9 cellular contexts compared by ENCODE assay signal in genomic region chr11:125451400-125452124, GRCh38. TPM values are rescaled to one million over a fixed set of nuclear protein-coding genes. Genes with fewer than 3 reads are reported as not detected.
DNase-seq lines count a peak whose midpoint lies in the region; ATAC-seq, FAIRE-seq and TF ChIP-seq lines count a peak whose summit lies in the region.
"Had no signal": no experiment of that assay in that cellular context is flagged by ENCODE, and none has a peak within 500 bp of the region (broad histone marks: within the 10 kb centered on the region; RNA-seq: fewer than 3 reads in every experiment).

No MANE protein-coding gene starts in this region.

- intact Hi-C loops in lower leg skin (cut with DNase I; ENCODE audit: low total_unique reads) = no loop called here

- H3K4me3 ChIP-seq in bronchial epithelial cell (ENCODE audit: low read depth, low read length) (no peak overlapping the region), lower leg skin (ENCODE audit: low read depth, poor library complexity, severe bottlenecking) (no peak overlapping the region)
- H3K4me3 ChIP-seq: SK-N-MC had no signal

- H3K36me3 ChIP-seq in bronchial epithelial cell (ENCODE audit: control insufficient read depth, insufficient read depth, low read length) = peaks cover 4% of the 10 kb centered on the region

- DNase-seq in NCI-H748 (lab: John Stamatoyannopoulos, UW; ENCODE audit: unreplicated experiment) (peak; percentile 52), NCI-H748 treated with DMSO at 0.1 percent for 48 hours (lab: John Stamatoyannopoulos, UW) (no peak), bronchial epithelial cell (ENCODE audit: low read depth) (peak; percentile 17), lower leg skin (ENCODE audit: low spot score in 2 of 2) (peak; percentile 44 to 88), urothelium cell line (ENCODE audit: low spot score) (peak; percentile 26), NCI-H2107 (lab: John Stamatoyannopoulos, UW) (no peak)

- WGBS in lower leg skin, 2 donors = 20 to 25% methylated on average over 10 of the region's 10 CpGs

- ATAC-seq in HG03565 (IDR thresholded peaks at IDR 0.05; ENCODE audit: unreplicated experiment) (peak; percentile 56), GM21825 (IDR thresholded peaks at IDR 0.05; ENCODE audit: unreplicated experiment) (no peak)

- TF ChIP-seq CTCF in bronchial epithelial cell (IDR thresholded peaks at IDR 0.05; ENCODE audit: insufficient read depth, low read length, severe bottlenecking) (no peak), lower leg skin (IDR thresholded peaks at IDR 0.05) (no peak)

- no peaks in the 10 kb centered on the region for H3K27me3 ChIP-seq in bronchial epithelial cell (ENCODE audit: control insufficient read depth, insufficient read depth, low read length)

- no peak for TF ChIP-seq POLR2A in lower leg skin (IDR thresholded peaks at IDR 0.05)

- FAIRE-seq in bronchial epithelial cell (lab: Jason Lieb, UNC) (no peak), urothelium cell line (lab: Jason Lieb, UNC) (no peak)

RNA-seq across cellular contexts. Expression of gene FEZ1, which starts 44.5 kb away (rescaled TPM):
- total RNA-seq in bronchial epithelial cell = 111 and 112 TPM in 2 replicates
- total RNA-seq in lower leg skin = 10 to 100 TPM in 1 of 4 donors, 1 to 10 TPM in 3; 3.9 to 13.3 (median 5.7) TPM

Comparison
In these comparisons a context has a peak if more than half of its experiments do, and no peak if none do; other contexts are left out.
1. DNase-seq: peak in NCI-H748 (single experiment), bronchial epithelial cell (single experiment), lower leg skin (2 of 2) and urothelium cell line (single experiment); none in NCI-H748 treated with DMSO at 0.1 percent for 48 hours (single experiment) and NCI-H2107 (single experiment).